Comparison of ENCODE assay signal across 31 cellular contexts in the genomic region with DNA sequence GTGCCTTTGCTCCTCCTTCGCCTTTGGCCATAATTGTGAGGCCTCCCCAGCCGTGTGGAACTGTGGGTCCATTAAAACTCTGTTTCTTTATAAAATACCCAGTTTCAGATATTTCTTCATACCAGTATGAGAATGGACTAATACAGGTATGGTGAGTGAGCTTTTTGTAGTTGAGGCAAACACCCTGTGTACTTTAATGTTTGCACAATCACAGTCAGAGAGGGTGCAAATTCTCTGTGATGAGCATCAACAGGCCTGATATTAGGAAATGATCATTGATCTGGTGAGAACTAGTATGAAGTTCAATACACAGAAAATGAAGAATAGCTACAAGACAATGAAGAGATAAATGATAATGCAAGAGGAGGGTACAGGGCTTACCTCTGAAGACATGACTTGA.
"Had no signal": no experiment of that assay in that cellular context is flagged by ENCODE, and none has a peak within 500 bp of the region (broad histone marks: within the 10 kb centered on the region; RNA-seq: fewer than 3 reads in every experiment).

No MANE protein-coding gene starts in this region.

- H3K36me3 ChIP-seq: MG63 had no signal

- H3K9ac ChIP-seq: KMS-11 had no signal

- H3K4me3 ChIP-seq: MG63 had no signal

- H3K4me2 ChIP-seq: KMS-11 had no signal

- DNase-seq: Karpas-422, Kasumi-1, MG63, MM.1S, NCI-H1048, NCI-H1092, NCI-H1092 treated with DMSO at 0.1 percent for 48 hours, NCI-H1105, NCI-H1105 treated with DMSO at 0.1 percent for 48 hours, NCI-H1417 treated with DMSO at 0.1 percent for 48 hours, NCI-H1436, NCI-H1436 treated with DMSO at 0.1 percent for 48 hours, NCI-H1694, NCI-H1694 treated with DMSO at 0.1 percent for 48 hours, NCI-H187, NCI-H187 treated with DMSO at 0.1 percent for 48 hours, NCI-H1930, NCI-H2029, NCI-H2029 treated with DMSO at 0.1 percent for 48 hours, NCI-H2081, NCI-H2081 treated with DMSO at 0.1 percent for 48 hours, NCI-H2107, NCI-H2171, NCI-H2171 treated with DMSO at 0.1 percent for 48 hours, NCI-H2227 treated with DMSO at 0.1 percent for 48 hours, NCI-H226, NCI-H345, NCI-H446, NCI-H446 treated with DMSO at 0.1 percent for 48 hours, NCI-H510A had no signal

- H3K9me3 ChIP-seq: MG63 had no signal

- H3K27me3 ChIP-seq: MG63 had no signal

- H3K27ac ChIP-seq: KMS-11 had no signal
